ENCODE assay signal across 7 cellular contexts in genomic region chr13:46467694-46468093, GRCh38.
DNase-seq lines count a peak whose midpoint lies in the region; TF ChIP-seq lines count a peak whose summit lies in the region.
"Not testable (repeated sequence)": the region's sequence is repeated elsewhere in the genome, so short reads cannot be mapped to it uniquely, and the experiment has no call there.

No MANE protein-coding gene starts in this region.

- H3K9me3 ChIP-seq in A673 (ENCODE audit: low read depth, low read length, poor library complexity, severe bottlenecking); ascending aorta; neural progenitor cell (ENCODE audit: low read depth); suprapubic skin: not testable (repeated sequence)

- not testable (repeated sequence) for H3K36me3 ChIP-seq in A673 (ENCODE audit: insufficient read depth, low read length, poor library complexity, severe bottlenecking); ascending aorta; neural progenitor cell; suprapubic skin

- CTCF ChIA-PET in A673 (lab: Charles Lee), result interaction anchor here (0.5 kb wide), 1 partner anchor 12 kb away, joined by 4 read pairs; no protein-coding TSS in a partner anchor

- not testable (repeated sequence) for H4K20me1 ChIP-seq in neural progenitor cell (ENCODE audit: low read depth)

- peak overlapping the region; percentile 22 for H3K4me2 ChIP-seq in neural progenitor cell

- 68% methylated on average over 9 of the region's 10 CpGs for WGBS in suprapubic skin

- peak overlapping the region; percentile 69 for H2AFZ ChIP-seq in neural progenitor cell (replicated peaks)

- not testable (repeated sequence) for TF ChIP-seq CTCF in A673 (conservative IDR thresholded peaks at IDR 0.05; ENCODE audit: low read depth, low read length); ascending aorta (IDR thresholded peaks at IDR 0.05); neural progenitor cell (IDR thresholded peaks at IDR 0.05); suprapubic skin (IDR thresholded peaks at IDR 0.05)

- intact Hi-C loops in A673 (cut with micrococcal nuclease; ENCODE audit: unreplicated experiment) (loop anchor here (2.0 kb wide), 1 partner anchor 17 kb away; no protein-coding TSS in a partner anchor), ascending aorta (cut with DNase I) (loop anchor here (2.0 kb wide), 1 partner anchor 21 kb away; no protein-coding TSS in a partner anchor)

- H3K27me3 ChIP-seq in A673 (replicated peaks; ENCODE audit: insufficient read depth, low read depth, low read length, poor library complexity); ascending aorta; neural progenitor cell; suprapubic skin: not testable (repeated sequence)

- not testable (repeated sequence) for H3K79me2 ChIP-seq in neural progenitor cell (ENCODE audit: low read depth)

- not testable (repeated sequence) for H3K9ac ChIP-seq in neural progenitor cell

- H3K9me3 Mint-ChIP-seq in neural progenitor cell, result not testable (repeated sequence)

- POLR2A ChIA-PET in A673 (lab: Charles Lee; ENCODE audit: low non-redundant PET), result not testable (repeated sequence)

- H3K4me3 ChIP-seq in A673 (ENCODE audit: low read depth, low read length, poor library complexity, severe bottlenecking); neural progenitor cell; suprapubic skin: not testable (repeated sequence)
- peak overlapping the region in 1 of 2 donors; percentile 15 for H3K4me3 ChIP-seq in ascending aorta

- not testable (repeated sequence) for H3F3A ChIP-seq in neural progenitor cell (ENCODE audit: low read depth)

- BruUV-seq in A673 (replicated peaks; lab: Mats Ljungman, UMichigan), result not testable (repeated sequence)

- not testable (repeated sequence) for TF ChIP-seq EP300 in suprapubic skin (IDR thresholded peaks at IDR 0.05)

- H3K4me3 Mint-ChIP-seq in neural progenitor cell, result not testable (repeated sequence)

- not testable (repeated sequence) for H3K27ac Mint-ChIP-seq in neural progenitor cell

- H3K36me3 Mint-ChIP-seq in neural progenitor cell, result not testable (repeated sequence)

- DNase-seq in A673 (ENCODE audit: low spot score), result peak; percentile 16
- peak; percentile 35 for DNase-seq in M059J (ENCODE audit: low read depth)
- DNase-seq in ascending aorta (ENCODE audit: low spot score in 2 of 2), result peak in 1 of 2 donors; percentile 88
- DNase-seq in fibroblast of gingiva (ENCODE audit: low read depth), result peak; percentile 60
- peak; percentile 79 for DNase-seq in islet precursor cell
- peak; percentile 19 for DNase-seq in neural progenitor cell (ENCODE audit: low spot score)
- DNase-seq in suprapubic skin (ENCODE audit: low spot score in 2 of 2), result not testable (repeated sequence)

- H3K4me1 ChIP-seq in A673 (ENCODE audit: insufficient read depth, low read length, poor library complexity, severe bottlenecking), result peaks cover 26% of the 10 kb centered on the region
- not testable (repeated sequence) for H3K4me1 ChIP-seq in ascending aorta, suprapubic skin
- H3K4me1 ChIP-seq in neural progenitor cell, result peaks cover 13% of the 10 kb centered on the region

- peaks cover 10% of the 10 kb centered on the region for H3K4me1 Mint-ChIP-seq in neural progenitor cell

- H3K27ac ChIP-seq in A673 (ENCODE audit: low read depth, low read length, poor library complexity, severe bottlenecking), result peak overlapping the region; percentile 23
- peak overlapping the region; percentile 32 to 63 for H3K27ac ChIP-seq in ascending aorta
- peak overlapping the region; percentile 34 for H3K27ac ChIP-seq in neural progenitor cell
- H3K27ac ChIP-seq in suprapubic skin, result peak overlapping the region; percentile 34

- not testable (repeated sequence) for TF ChIP-seq POLR2A in suprapubic skin (IDR thresholded peaks at IDR 0.05)

- H3K27me3 Mint-ChIP-seq in neural progenitor cell (ENCODE audit: insufficient read depth, low read depth), result not testable (repeated sequence)
